Comparison of ENCODE assay signal across 19 cellular contexts in genomic region chr7:30911133-30911532, GRCh38. TPM values are rescaled to one million over a fixed set of nuclear protein-coding genes. Genes with fewer than 3 reads are reported as not detected.
A peak's percentile ranks its signal among the peaks of the same experiment; 100 is the strongest.
DNase-seq lines count a peak whose midpoint lies in the region; ATAC-seq and TF ChIP-seq lines count a peak whose summit lies in the region.
"Had no signal": no experiment of that assay in that cellular context is flagged by ENCODE, and none has a peak within 500 bp of the region (broad histone marks: within the 10 kb centered on the region; RNA-seq: fewer than 3 reads in every experiment).

No MANE protein-coding gene starts in this region.

- peak overlapping the region; percentile 44 to 54 for H3K4me3 ChIP-seq in right atrium auricular region
- H3K4me3 ChIP-seq in psoas muscle, result peak overlapping the region; percentile 60
- H3K4me3 ChIP-seq in upper lobe of left lung, result peak overlapping the region in 3 of 4 donors; percentile 61 to 70 (median 68)
- H3K4me3 ChIP-seq: prostate gland had no signal

- no peaks in the 10 kb centered on the region for H3K36me3 Mint-ChIP-seq in brain
- H3K36me3 Mint-ChIP-seq: activated naive CD8-positive, alpha-beta T cell treated with anti-CD3 and anti-CD28 coated beads, Interleukin-2, amount 10 ng/mL, durations not matched to agents 7 days and 5 days had no signal

- TF ChIP-seq CTCF in brain (conservative IDR thresholded peaks at IDR 0.05), result no peak
- TF ChIP-seq CTCF in right atrium auricular region (IDR thresholded peaks at IDR 0.05), result no peak
- TF ChIP-seq CTCF in psoas muscle (IDR thresholded peaks at IDR 0.05), result no peak
- TF ChIP-seq CTCF in upper lobe of left lung (IDR thresholded peaks at IDR 0.05), result no peak

- H3K27ac Mint-ChIP-seq in brain, result peak overlapping the region in 3 of 5 experiments; percentile 29 to 87 (median 77)
- H3K27ac Mint-ChIP-seq: activated naive CD8-positive, alpha-beta T cell treated with anti-CD3 and anti-CD28 coated beads, Interleukin-2, amount 10 ng/mL, durations not matched to agents 7 days and 5 days; T-helper 1 cell treated with Interleukin-12 subunit alpha and Interleukin-12 subunit beta and Interleukin-4 antibody, amounts not matched to agents 30 μg/mL and 1 μg/mL, for 36 hours had no signal

- intact Hi-C loops in psoas muscle (cut with DNase I), result no loop called here

- no peaks in the 10 kb centered on the region for H3K9me3 Mint-ChIP-seq in brain
- H3K9me3 Mint-ChIP-seq: activated naive CD8-positive, alpha-beta T cell treated with anti-CD3 and anti-CD28 coated beads, Interleukin-2, amount 10 ng/mL, durations not matched to agents 7 days and 5 days; neural crest cell; T-helper 1 cell treated with Interleukin-12 subunit alpha and Interleukin-12 subunit beta and Interleukin-4 antibody, amounts not matched to agents 30 μg/mL and 1 μg/mL, for 36 hours had no signal

- WGBS in psoas muscle, 3 donors, result 61 to 74% (median 62%) methylated on average over 11 of the region's 11 CpGs
- 50 to 63% methylated on average over 2 to 9 of the region's 11 CpGs for WGBS in upper lobe of left lung, 2 donors

- H3K27ac ChIP-seq in right atrium auricular region, result peak overlapping the region; percentile 82 to 94
- H3K27ac ChIP-seq in psoas muscle, result peak overlapping the region; percentile 23
- peak overlapping the region; percentile 76 to 89 (median 83) for H3K27ac ChIP-seq in upper lobe of left lung
- H3K27ac ChIP-seq: foreskin keratinocyte had no signal

- no peak for TF ChIP-seq POLR2A in upper lobe of left lung (IDR thresholded peaks at IDR 0.05)

- no peaks in the 10 kb centered on the region for H3K36me3 ChIP-seq in right atrium auricular region
- no peaks in the 10 kb centered on the region for H3K36me3 ChIP-seq in psoas muscle (ENCODE audit: insufficient read depth in 1 of 2, low read depth in 1 of 2)
- peaks cover 0 to 13% (median 2%) of the 10 kb centered on the region in 4 donors for H3K36me3 ChIP-seq in upper lobe of left lung
- H3K36me3 ChIP-seq: prostate gland, SJCRH30 had no signal

- H3K4me1 Mint-ChIP-seq in brain, result peaks cover 80% of the 10 kb centered on the region

- TF ChIP-seq EP300 in upper lobe of left lung (IDR thresholded peaks at IDR 0.05), result no peak

- peaks cover 5% of the 10 kb centered on the region for H3K27me3 Mint-ChIP-seq in brain

- ATAC-seq in psoas muscle (no peak), upper lobe of left lung (ENCODE audit: low FRiP score in 2 of 2) (no peak)
- ATAC-seq: foreskin keratinocyte had no signal

- DNase-seq in right atrium auricular region (ENCODE audit: low spot score) (no peak), psoas muscle (no peak), upper lobe of left lung (no peak), NCI-H187 (lab: John Stamatoyannopoulos, UW) (no peak), T-helper 9 cell (no peak), COR-L47 (lab: John Stamatoyannopoulos, UW) (no peak)
- DNase-seq: activated CD8-positive, alpha-beta memory T cell treated with anti-CD3 and anti-CD28 coated beads, Interleukin-2, amount 50 U/mL, for 48 hours; activated naive CD8-positive, alpha-beta T cell treated with anti-CD3 and anti-CD28 coated beads, Interleukin-2, amount 10 ng/mL, durations not matched to agents 7 days and 5 days; DND-41; foreskin keratinocyte; kidney glomerular epithelial cell; NCI-H2227 treated with DMSO at 0.1 percent for 48 hours; NCI-H748 treated with DMSO at 0.1 percent for 48 hours had no signal

- H3K4me1 ChIP-seq in right atrium auricular region (peaks cover under 1 to 98% of the 10 kb centered on the region in 2 donors), psoas muscle (no peaks in the 10 kb centered on the region), upper lobe of left lung (peaks cover 59 to 87% (median 67%) of the 10 kb centered on the region in 4 donors)
- H3K4me1 ChIP-seq: foreskin keratinocyte, prostate gland had no signal

- H3K9me3 ChIP-seq in right atrium auricular region (no peaks in the 10 kb centered on the region), psoas muscle (no peaks in the 10 kb centered on the region), upper lobe of left lung (no peaks in the 10 kb centered on the region)
- H3K9me3 ChIP-seq: prostate gland, SJCRH30 had no signal

- H3K4me3 Mint-ChIP-seq in brain, result peak overlapping the region in 1 of 5 experiments; percentile 55
- H3K4me3 Mint-ChIP-seq: activated naive CD8-positive, alpha-beta T cell treated with anti-CD3 and anti-CD28 coated beads, Interleukin-2, amount 10 ng/mL, durations not matched to agents 7 days and 5 days; neural crest cell; T-helper 1 cell treated with Interleukin-12 subunit alpha and Interleukin-12 subunit beta and Interleukin-4 antibody, amounts not matched to agents 30 μg/mL and 1 μg/mL, for 36 hours had no signal

- H3K27me3 ChIP-seq in right atrium auricular region (no peaks in the 10 kb centered on the region), psoas muscle (ENCODE audit: insufficient read depth in 3 of 3, low read length in 2 of 3) (no peaks in the 10 kb centered on the region), upper lobe of left lung (no peaks in the 10 kb centered on the region)

RNA-seq across cellular contexts. Expression of gene AQP1, which starts 0.5 kb away (rescaled TPM):
- polyA plus RNA-seq in brain (ENCODE audit: insufficient read depth, low read depth, low replicate concordance) (144 TPM), psoas muscle (100 to 1,000 TPM in 1 of 3 donors, 10 to 100 TPM in 2; 75.0 to 130 (median 97.8) TPM)
- total RNA-seq in right atrium auricular region (100 to 1,000 TPM; 353 to 517 TPM), psoas muscle (100 to 1,000 TPM in 2 of 4 donors, 10 to 100 TPM in 2; 76.1 to 229 (median 110) TPM), upper lobe of left lung (1,000 to 10,000 TPM in 1 of 6 donors, 100 to 1,000 TPM in 5; 113 to 1,228 (median 802) TPM)
- total RNA-seq: foreskin keratinocyte had no signal

RNA-seq across cellular contexts. Expression of gene GHRHR, which starts 52.6 kb away (rescaled TPM):
- polyA plus RNA-seq in brain (ENCODE audit: insufficient read depth, low read depth, low replicate concordance), result 1.6 TPM
- not detected for total RNA-seq in right atrium auricular region
- total RNA-seq in psoas muscle, result not detected
- polyA plus RNA-seq in psoas muscle, result under 1 TPM in 2 of 3 donors, not detected in 1; 0.03 to 0.16 TPM
- total RNA-seq in upper lobe of left lung, result 1 to 10 TPM in 2 of 6 donors, under 1 TPM in 2, not detected in 2; 0.67 to 3.1 (median 1.1) TPM
- total RNA-seq: activated naive CD8-positive, alpha-beta T cell treated with anti-CD3 and anti-CD28 coated beads, Interleukin-2, amount 10 ng/mL, durations not matched to agents 7 days and 5 days; endothelial cell of umbilical vein; foreskin keratinocyte; neural crest cell; SJCRH30 had no signal
- polyA plus RNA-seq: endothelial cell of umbilical vein, foreskin keratinocyte had no signal

Comparison
In these comparisons a context has a peak if more than half of its experiments do, and no peak if none do; other contexts are left out.
1. H3K27ac ChIP-seq: peak in every context shown above with its lines; median percentile 88 in right atrium auricular region; 83 in upper lobe of left lung; 23 in psoas muscle.